In the genomic region with DNA sequence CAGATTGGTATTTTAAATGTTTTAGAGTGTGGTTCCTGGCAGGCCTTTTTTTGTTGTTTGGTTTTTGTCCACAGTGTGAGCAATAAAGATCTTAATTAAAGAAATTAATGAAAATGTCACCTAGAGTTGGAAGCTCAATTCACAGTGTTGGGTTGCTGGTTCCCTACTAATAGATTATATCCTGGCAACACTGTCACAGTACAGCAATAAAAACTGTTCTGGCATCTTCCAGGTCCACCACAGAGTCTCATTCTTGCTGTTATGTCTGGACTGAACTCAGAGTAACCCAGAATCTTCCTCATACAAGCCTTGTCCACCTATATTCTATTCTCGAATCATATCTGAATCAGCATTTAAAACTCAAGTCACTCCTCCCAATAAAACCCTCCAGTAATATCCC, we compare ENCODE assay signal across 34 cellular contexts.
"Had no signal": no experiment of that assay in that cellular context is flagged by ENCODE, and none has a peak within 500 bp of the region (broad histone marks: within the 10 kb centered on the region; RNA-seq: fewer than 3 reads in every experiment).

No MANE protein-coding gene starts in this region.

- DNase-seq: activated effector memory CD4-positive, alpha-beta T cell treated with anti-CD3 and anti-CD28 coated beads, Interleukin-2, amount 50 U/mL, for 16 hours; activated effector memory CD4-positive, alpha-beta T cell treated with Interleukin-2 at 50 U/mL for 16 hours; activated gamma-delta T cell; activated gamma-delta T cell treated with Interleukin-2 at 50 U/mL for 16 hours; activated naive CD4-positive, alpha-beta T cell; activated naive CD4-positive, alpha-beta T cell treated with anti-CD3 and anti-CD28 coated beads for 36 hours; activated naive CD4-positive, alpha-beta T cell treated with anti-CD3 and anti-CD28 coated beads, Interleukin-2, amount 10 ng/mL, durations not matched to agents 7 days and 5 days; activated naive CD4-positive, alpha-beta T cell treated with anti-CD3 and anti-CD28 coated beads, Interleukin-2, amount 50 U/mL, for 16 hours; activated naive CD4-positive, alpha-beta T cell treated with Interleukin-2 at 50 U/mL for 16 hours; activated naive CD8-positive, alpha-beta T cell treated with anti-CD3 and anti-CD28 coated beads for 36 hours; activated naive CD8-positive, alpha-beta T cell treated with anti-CD3 and anti-CD28 coated beads, Interleukin-2, amount 10 ng/mL, durations not matched to agents 7 days and 5 days; activated naive CD8-positive, alpha-beta T cell treated with anti-CD3 and anti-CD28 coated beads, Interleukin-2, amount 50 U/mL, for 24 hours; activated T-cell treated with anti-CD3 and anti-CD28 coated beads, Interleukin-2, amount 50 U/mL, for 1 hour; activated T-cell treated with anti-CD3 and anti-CD28 coated beads, Interleukin-2, amount 50 U/mL, for 24 hours; activated T-cell treated with anti-CD3 and anti-CD28 coated beads, Interleukin-2, amount 50 U/mL, for 4 hours; activated T-cell treated with anti-CD3 and anti-CD28 coated beads, Interleukin-2, amount 50 U/mL, for 48 hours; activated T-cell treated with anti-CD3 and anti-CD28 coated beads, Interleukin-2, amount 50 U/mL, for 72 hours; adrenal gland; amniotic stem cell; amygdala; anterior cingulate cortex; aorta; body of pancreas; brain microvascular endothelial cell; caudate nucleus; central memory CD4-positive, alpha-beta T cell; cerebellar nuclear complex had no signal

- ATAC-seq: activated naive CD4-positive, alpha-beta T cell treated with anti-CD3 and anti-CD28 coated beads, Interleukin-2, amount 50 U/mL, for 72 hours; activated naive CD8-positive, alpha-beta T cell treated with anti-CD3 and anti-CD28 coated beads, Interleukin-2, amount 50 U/mL, for 24 hours; activated T-cell treated with anti-CD3 and anti-CD28 coated beads, Interleukin-2, amount 50 U/mL, for 4 hours; activated T-cell treated with anti-CD3 and anti-CD28 coated beads, Interleukin-2, amount 50 U/mL, for 72 hours; activated T-helper 17 cell treated with anti-CD3 and anti-CD28 coated beads, Interleukin-2, amount 50 U/mL, for 72 hours; body of pancreas had no signal

- H3K9me3 ChIP-seq: adrenal gland, ascending aorta, body of pancreas, breast epithelium had no signal

- H3K4me3 ChIP-seq: adrenal gland, ascending aorta, body of pancreas, breast epithelium, cardiac muscle cell had no signal

- H3K36me3 ChIP-seq: adrenal gland, ascending aorta, brain microvascular endothelial cell, breast epithelium, cardiac muscle cell had no signal

- H3K27me3 ChIP-seq: adrenal gland, ascending aorta, body of pancreas, brain microvascular endothelial cell, breast epithelium, cardiac muscle cell had no signal

- H3K27ac ChIP-seq: adrenal gland, ascending aorta, body of pancreas, brain microvascular endothelial cell, breast epithelium, cardiac muscle cell had no signal

- H3K4me1 ChIP-seq: adrenal gland, ascending aorta, body of pancreas, breast epithelium had no signal

- FAIRE-seq: astrocyte, bronchial epithelial cell had no signal
